ENCODE assay signal across 31 cellular contexts in genomic region chr18:68121826-68122225, GRCh38.
DNase-seq lines count a peak whose midpoint lies in the region; ATAC-seq and TF ChIP-seq lines count a peak whose summit lies in the region.
"Had no signal": no experiment of that assay in that cellular context is flagged by ENCODE, and none has a peak within 500 bp of the region (broad histone marks: within the 10 kb centered on the region; RNA-seq: fewer than 3 reads in every experiment).

No MANE protein-coding gene starts in this region.

- no peaks in the 10 kb centered on the region for H3K36me3 ChIP-seq in fibroblast of lung (ENCODE audit: control insufficient read depth, insufficient read depth, low read length)
- H3K36me3 ChIP-seq: BE2C, cardiac muscle cell, colonic mucosa, left lung, right atrium auricular region, SJCRH30, stomach had no signal

- no peak overlapping the region for H3K4me2 ChIP-seq in fibroblast of lung (ENCODE audit: extremely low read depth, insufficient read depth, low read length)

- H3K4me3 Mint-ChIP-seq in T-cell = no peak overlapping the region
- H3K4me3 Mint-ChIP-seq: activated CD4-positive, alpha-beta T cell treated with anti-CD3 and anti-CD28 coated beads for 36 hours; activated CD8-positive, alpha-beta T cell treated with anti-CD3 and anti-CD28 coated beads, Interleukin-2, amount 10 ng/mL, durations not matched to agents 7 days and 5 days; CD8-positive, alpha-beta T cell; effector memory CD8-positive, alpha-beta T cell; IgD-negative memory B cell had no signal

- H3K4me3 ChIP-seq in fibroblast of lung (replicated peaks in 1 of 4; ENCODE audit: control extremely low read depth in 1 of 4, insufficient read depth in 1 of 4, low read depth in 3 of 4, low read length in 4 of 4) (no peak overlapping the region), skeletal muscle cell (ENCODE audit: low read depth, low read length) (no peak overlapping the region)
- H3K4me3 ChIP-seq: cardiac muscle cell, colonic mucosa, left lung, right atrium auricular region, SJCRH30, stomach had no signal

- CTCF ChIA-PET in T-cell (lab: Charles Lee) = no interaction called here

- H3K27me3 ChIP-seq in fibroblast of lung (ENCODE audit: control insufficient read depth, insufficient read depth, low read length) = no peaks in the 10 kb centered on the region
- H3K27me3 ChIP-seq: BE2C, cardiac muscle cell, colonic mucosa, left lung, right atrium auricular region, SJCRH30, stomach had no signal

- H3K9ac ChIP-seq in fibroblast of lung (ENCODE audit: insufficient read depth, low read length) = no peak overlapping the region

- no peaks in the 10 kb centered on the region for H3K79me2 ChIP-seq in fibroblast of lung (ENCODE audit: control insufficient read depth, insufficient read depth, low read length)

- no peak for ATAC-seq in T-cell (replicated peaks in 1 of 4)
- ATAC-seq: activated CD4-positive, alpha-beta T cell treated with anti-CD3 and anti-CD28 coated beads for 36 hours; activated CD8-positive, alpha-beta T cell treated with anti-CD3 and anti-CD28 coated beads, Interleukin-2, amount 10 ng/mL, durations not matched to agents 7 days and 5 days; activated naive CD4-positive, alpha-beta T cell treated with anti-CD3 and anti-CD28 coated beads, Interleukin-2, amount 50 U/mL, for 72 hours; CD8-positive, alpha-beta T cell; effector memory CD8-positive, alpha-beta T cell; left lung had no signal

- POLR2A ChIA-PET in T-cell (lab: Charles Lee) = no interaction called here

- peaks cover 0 to 4% (median 0%) of the 10 kb centered on the region in 3 donors for H3K9me3 Mint-ChIP-seq in T-cell
- H3K9me3 Mint-ChIP-seq: CD8-positive, alpha-beta T cell had no signal

- no peaks in the 10 kb centered on the region for H3K4me1 Mint-ChIP-seq in T-cell
- H3K4me1 Mint-ChIP-seq: activated CD4-positive, alpha-beta T cell treated with anti-CD3 and anti-CD28 coated beads for 36 hours; IgD-negative memory B cell had no signal

- H3K27me3 Mint-ChIP-seq in T-cell = no peaks in the 10 kb centered on the region
- H3K27me3 Mint-ChIP-seq: activated CD4-positive, alpha-beta T cell treated with anti-CD3 and anti-CD28 coated beads for 36 hours; effector memory CD8-positive, alpha-beta T cell; IgD-negative memory B cell had no signal

- H3K36me3 Mint-ChIP-seq in T-cell = no peaks in the 10 kb centered on the region
- H3K36me3 Mint-ChIP-seq: activated naive CD4-positive, alpha-beta T cell treated with anti-CD3 and anti-CD28 coated beads, Interleukin-2, amount 50 U/mL, for 72 hours; CD8-positive, alpha-beta T cell; IgD-negative memory B cell had no signal

- no peaks in the 10 kb centered on the region for H3K4me1 ChIP-seq in fibroblast of lung (ENCODE audit: control insufficient read depth, extremely low read depth, insufficient read depth, low read length)
- H3K4me1 ChIP-seq: BE2C, colonic mucosa, left lung, right atrium auricular region, SJCRH30, stomach had no signal

- TF ChIP-seq CTCF in fibroblast of lung (conservative IDR thresholded peaks at IDR 0.05 in 1 of 2, IDR thresholded peaks at IDR 0.05 in 1 of 2; ENCODE audit: low read depth in 1 of 2, low read length in 2 of 2) = no peak

- H3K27ac ChIP-seq in fibroblast of lung (ENCODE audit: insufficient read depth, low read length) = no peak overlapping the region
- H3K27ac ChIP-seq: cardiac muscle cell, colonic mucosa, left lung, right atrium auricular region, SJCRH30, stomach, VCaP had no signal

- DNase-seq in ELR (ENCODE audit: low read depth) (peak; percentile 47), amniotic epithelial cell (ENCODE audit: low read depth) (peak; percentile 4), fibroblast of lung (ENCODE audit: low read depth in 2 of 2) (peak; percentile 6 to 41), skeletal muscle cell (ENCODE audit: low read depth) (peak; percentile 31), mucosa of gallbladder (ENCODE audit: low spot score) (no peak), T-cell (no peak), NAMALWA (ENCODE audit: low spot score) (no peak)
- DNase-seq: activated CD4-positive, alpha-beta T cell treated with anti-CD3 and anti-CD28 coated beads for 36 hours; activated CD8-positive, alpha-beta T cell treated with anti-CD3 and anti-CD28 coated beads, Interleukin-2, amount 10 ng/mL, durations not matched to agents 7 days and 5 days; anterior cingulate cortex; BE2C; CD8-positive, alpha-beta T cell; colonic mucosa; DMS 273 treated with DMSO at 0.1 percent for 48 hours; effector memory CD8-positive, alpha-beta T cell; glutamatergic neuron; left lung; mesenchymal stem cell; NCI-H1048; NCI-H1694; NCI-H446 treated with DMSO at 0.1 percent for 48 hours; posterior cingulate gyrus; SJCRH30; stimulated activated CD8-positive, alpha-beta memory T cell treated with anti-CD3 and anti-CD28 coated beads, Interleukin-4, amount 100 ng/mL, for 48 hours; stomach; T1000 had no signal

- no peaks in the 10 kb centered on the region for H4K20me1 ChIP-seq in fibroblast of lung (ENCODE audit: control insufficient read depth, extremely low read depth, insufficient read depth, low read length)

- H2AFZ ChIP-seq in fibroblast of lung (ENCODE audit: low read length) = no peak overlapping the region

- no peak overlapping the region for H3K27ac Mint-ChIP-seq in T-cell
- H3K27ac Mint-ChIP-seq: activated CD4-positive, alpha-beta T cell treated with anti-CD3 and anti-CD28 coated beads for 36 hours; activated CD8-positive, alpha-beta T cell treated with anti-CD3 and anti-CD28 coated beads, Interleukin-2, amount 10 ng/mL, durations not matched to agents 7 days and 5 days; activated naive CD4-positive, alpha-beta T cell treated with anti-CD3 and anti-CD28 coated beads, Interleukin-2, amount 50 U/mL, for 72 hours; CD8-positive, alpha-beta T cell; effector memory CD8-positive, alpha-beta T cell; IgD-negative memory B cell had no signal

- no peaks in the 10 kb centered on the region for H3K9me3 ChIP-seq in fibroblast of lung (ENCODE audit: control insufficient read depth, insufficient read depth, low read depth, low read length)
- H3K9me3 ChIP-seq: BE2C, colonic mucosa, left lung, right atrium auricular region, SJCRH30, stomach had no signal

Comparison
In these comparisons a context has a peak if more than half of its experiments do, and no peak if none do; other contexts are left out.
1. DNase-seq: peak in ELR (single experiment), amniotic epithelial cell (single experiment), fibroblast of lung (2 of 2) and skeletal muscle cell (single experiment); none in mucosa of gallbladder (single experiment), T-cell (0 of 34) and NAMALWA (single experiment).